ENCODE assay signal across 2 cellular contexts in genomic region chr14:72883963-72884362, GRCh38.
TF ChIP-seq lines count a peak whose summit lies in the region.

No MANE protein-coding gene starts in this region.

TF ChIP-seq in GM12878, 131 proteins besides CTCF, POLR2A, EP300 and RAD21:
- TF ChIP-seq ZBED1 (IDR thresholded peaks at IDR 0.05; ENCODE audit: borderline replicate concordance) (no peak), EED (IDR thresholded peaks at IDR 0.05; ENCODE audit: low read depth) (peak; percentile 69), IKZF1 (conservative IDR thresholded peaks at IDR 0.05) (peak; percentile 47), PKNOX1 (IDR thresholded peaks at IDR 0.05) (peak; percentile 44), ZNF592 (IDR thresholded peaks at IDR 0.05) (no peak), IKZF2 (IDR thresholded peaks at IDR 0.05) (peak in 1 of 2 experiments; percentile 59; a peak in 2 of 4 replicates), ETV6 (conservative IDR thresholded peaks at IDR 0.05 in 1 of 2, IDR thresholded peaks at IDR 0.05 in 1 of 2; ENCODE audit: borderline replicate concordance in 1 of 2, low read depth in 1 of 2) (peak in 1 of 2 experiments; percentile 40; a peak in 1 of 4 replicates), SPI1 (IDR thresholded peaks at IDR 0.05; ENCODE audit: borderline replicate concordance, insufficient read depth, low read depth, low read length) (0 out of 2 replicates have a peak, but pooled peaks have one; percentile 5), NFIC (IDR thresholded peaks at IDR 0.05; ENCODE audit: low read depth, low read length) (peak; percentile 37; the same call in 1 of the 2 replicates), ZNF207 (IDR thresholded peaks at IDR 0.05; ENCODE audit: borderline replicate concordance) (no peak), RUNX3 (IDR thresholded peaks at IDR 0.05; ENCODE audit: low read length) (peak; percentile 72)

TF ChIP-seq in HEK293T, 16 proteins besides CTCF, POLR2A, EP300 and RAD21:
- TF ChIP-seq NFRKB (IDR thresholded peaks at IDR 0.05) = no peak
- no peak for TF ChIP-seq L3MBTL2 (conservative IDR thresholded peaks at IDR 0.05)
- no peak for TF ChIP-seq FOXM1 (IDR thresholded peaks at IDR 0.05; ENCODE audit: borderline replicate concordance)
- no peak for TF ChIP-seq ZNF384 (IDR thresholded peaks at IDR 0.05)
- no peak for TF ChIP-seq FOXK2 (IDR thresholded peaks at IDR 0.05)
- TF ChIP-seq PKNOX1 (IDR thresholded peaks at IDR 0.05) = no peak
- no peak for TF ChIP-seq SUZ12 (IDR thresholded peaks at IDR 0.05)
- TF ChIP-seq LEF1 (IDR thresholded peaks at IDR 0.05; ENCODE audit: borderline replicate concordance) = no peak
- no peak for TF ChIP-seq TARDBP (IDR thresholded peaks at IDR 0.05)
- no peak for TF ChIP-seq ARNT (IDR thresholded peaks at IDR 0.05)
- no peak for TF ChIP-seq CTBP1 (IDR thresholded peaks at IDR 0.05; ENCODE audit: borderline replicate concordance)
- no peak for TF ChIP-seq SP1 (IDR thresholded peaks at IDR 0.05)
- TF ChIP-seq ELF4 (IDR thresholded peaks at IDR 0.05) = no peak
- TF ChIP-seq BHLHE40 (IDR thresholded peaks at IDR 0.05; ENCODE audit: borderline replicate concordance) = no peak
- no peak for TF ChIP-seq HDGF (IDR thresholded peaks at IDR 0.05; ENCODE audit: borderline replicate concordance)
TF ChIP-seq in HEK293T: peak in this region for 0.
